In genomic region chr2:111267038-111267437, GRCh38 we compare ENCODE assay signal across 7 cellular contexts.
DNase-seq lines count a peak whose midpoint lies in the region; TF ChIP-seq lines count a peak whose summit lies in the region.
"Not testable (repeated sequence)": the region's sequence is repeated elsewhere in the genome, so short reads cannot be mapped to it uniquely, and the experiment has no call there.

No MANE protein-coding gene starts in this region.

- H3K9ac ChIP-seq in fibroblast of lung (ENCODE audit: insufficient read depth, low read length): not testable (repeated sequence)

- DNase-seq in astrocyte of the hippocampus (ENCODE audit: low read depth, low spot score) (peak; percentile 42), fibroblast of lung (ENCODE audit: low read depth in 2 of 2) (peak; percentile 67 to 79), cardiac septum (ENCODE audit: low spot score) (peak; percentile 90), left kidney (ENCODE audit: low read depth, low spot score) (peak; percentile 35), myocyte (ENCODE audit: low read depth) (peak; percentile 44), retina (peak; percentile 17), tibial artery (peak; percentile 59 to 87)

- not testable (repeated sequence) for H3K27ac ChIP-seq in fibroblast of lung (ENCODE audit: insufficient read depth, low read length)
- peak overlapping the region in 1 of 2 donors; percentile 29 for H3K27ac ChIP-seq in tibial artery

- not testable (repeated sequence) for H2AFZ ChIP-seq in fibroblast of lung (ENCODE audit: low read length)

- H3K4me1 ChIP-seq in fibroblast of lung (ENCODE audit: control insufficient read depth, extremely low read depth, insufficient read depth, low read length); tibial artery: not testable (repeated sequence)

- peak; percentile 13 to 16 for TF ChIP-seq CTCF in fibroblast of lung (conservative IDR thresholded peaks at IDR 0.05 in 1 of 2, IDR thresholded peaks at IDR 0.05 in 1 of 2; ENCODE audit: low read depth in 1 of 2, low read length in 2 of 2)
- TF ChIP-seq CTCF in tibial artery (IDR thresholded peaks at IDR 0.05): not testable (repeated sequence)

- H3K4me2 ChIP-seq in fibroblast of lung (ENCODE audit: extremely low read depth, insufficient read depth, low read length): not testable (repeated sequence)

- not testable (repeated sequence) for H3K9me3 ChIP-seq in fibroblast of lung (ENCODE audit: control insufficient read depth, insufficient read depth, low read depth, low read length); tibial artery

- not testable (repeated sequence) for H3K36me3 ChIP-seq in fibroblast of lung (ENCODE audit: control insufficient read depth, insufficient read depth, low read length); tibial artery

- not testable (repeated sequence) for H3K79me2 ChIP-seq in fibroblast of lung (ENCODE audit: control insufficient read depth, insufficient read depth, low read length)

- intact Hi-C loops in cardiac septum (cut with DNase I); tibial artery (cut with DNase I; ENCODE audit: low total_unique reads): not testable (repeated sequence)

- H3K27me3 ChIP-seq in fibroblast of lung (ENCODE audit: control insufficient read depth, insufficient read depth, low read length); tibial artery: not testable (repeated sequence)

- H3K4me3 ChIP-seq in fibroblast of lung (replicated peaks in 1 of 4; ENCODE audit: control extremely low read depth in 1 of 4, insufficient read depth in 1 of 4, low read depth in 3 of 4, low read length in 4 of 4); tibial artery: not testable (repeated sequence)

- H4K20me1 ChIP-seq in fibroblast of lung (ENCODE audit: control insufficient read depth, extremely low read depth, insufficient read depth, low read length): not testable (repeated sequence)

Comparison
In these comparisons a context has a peak if more than half of its experiments do, and no peak if none do; other contexts are left out.
1. DNase-seq: peak in every context shown above with its lines; median percentile 90 in cardiac septum; 73 in fibroblast of lung; 73 in tibial artery; 44 in myocyte; 42 in astrocyte of the hippocampus; 35 in left kidney; 17 in retina.